Comparison of ENCODE assay signal across 1 cellular context in genomic region chr19:55372316-55373081, GRCh38.
TF ChIP-seq lines count a peak whose summit lies in the region.

No MANE protein-coding gene starts in this region.

TF ChIP-seq in GM12878, 131 proteins besides CTCF, POLR2A, EP300 and RAD21:
- no peak for TF ChIP-seq YBX1 (IDR thresholded peaks at IDR 0.05)
- no peak for TF ChIP-seq IRF4 (IDR thresholded peaks at IDR 0.05; ENCODE audit: low read depth, low read length)
- TF ChIP-seq ATF2 (IDR thresholded peaks at IDR 0.05; ENCODE audit: low read length), result no peak
- TF ChIP-seq GABPA (IDR thresholded peaks at IDR 0.05; ENCODE audit: low read depth), result no peak
- no peak for TF ChIP-seq HSF1 (IDR thresholded peaks at IDR 0.05; ENCODE audit: low read depth, low read length)
- no peak for TF ChIP-seq SKIL (IDR thresholded peaks at IDR 0.05; ENCODE audit: low read depth, poor library complexity, severe bottlenecking)
- TF ChIP-seq BHLHE40 (IDR thresholded peaks at IDR 0.05; ENCODE audit: borderline replicate concordance in 1 of 2, low read depth in 2 of 2, low read length in 1 of 2), result no peak
- TF ChIP-seq TARDBP (IDR thresholded peaks at IDR 0.05; ENCODE audit: borderline replicate concordance), result no peak
- no peak for TF ChIP-seq BCL11A (IDR thresholded peaks at IDR 0.05; ENCODE audit: low read depth, low read length)
- no peak for TF ChIP-seq FOXK2 (IDR thresholded peaks at IDR 0.05)
- no peak for TF ChIP-seq ETV6 (conservative IDR thresholded peaks at IDR 0.05 in 1 of 2, IDR thresholded peaks at IDR 0.05 in 1 of 2; ENCODE audit: borderline replicate concordance in 1 of 2, low read depth in 1 of 2)
- no peak for TF ChIP-seq JUND (IDR thresholded peaks at IDR 0.05; ENCODE audit: low read depth, low read length)
TF ChIP-seq in GM12878: peak in this region for 0.
